15 cellular contexts compared by ENCODE assay signal in the genomic region with DNA sequence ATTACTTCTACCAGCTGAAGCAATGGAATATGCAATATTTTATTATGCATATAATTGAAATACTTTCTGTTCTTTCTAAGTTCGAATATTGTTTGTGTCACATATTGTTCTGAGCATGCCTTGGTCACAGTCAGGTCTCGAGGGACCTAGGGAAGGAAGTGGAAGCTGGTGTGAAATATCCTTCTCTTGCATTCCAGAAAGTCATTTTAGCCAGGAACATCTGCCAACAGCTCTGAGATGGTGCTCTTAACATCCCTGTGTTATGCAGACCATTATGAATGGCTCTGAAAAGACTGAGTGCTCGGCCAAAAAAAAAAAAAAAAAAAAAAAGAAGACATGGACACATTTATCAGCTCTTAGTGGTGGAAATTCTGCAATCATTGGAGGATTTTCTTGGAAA.
DNase-seq lines count a peak whose midpoint lies in the region; ATAC-seq and TF ChIP-seq lines count a peak whose summit lies in the region.
"Had no signal": no experiment of that assay in that cellular context is flagged by ENCODE, and none has a peak within 500 bp of the region (broad histone marks: within the 10 kb centered on the region; RNA-seq: fewer than 3 reads in every experiment).

No MANE protein-coding gene starts in this region.

- TF ChIP-seq CTCF in cardiac fibroblast (IDR thresholded peaks at IDR 0.05; ENCODE audit: low read depth, low read length), result no peak
- TF ChIP-seq CTCF in heart left ventricle (IDR thresholded peaks at IDR 0.05), result no peak

- H3K27ac ChIP-seq in heart left ventricle, result peak overlapping the region in 9 of 12 donors; percentile 47 to 83 (median 70)
- H3K27ac ChIP-seq: A549, SJSA1 had no signal

- H3K36me3 ChIP-seq in heart left ventricle, result no peaks in the 10 kb centered on the region
- H3K36me3 ChIP-seq: SJSA1 had no signal

- no peaks in the 10 kb centered on the region for H3K9me3 ChIP-seq in heart left ventricle
- H3K9me3 ChIP-seq: A549, SJSA1 had no signal

- 19 to 43% (median 35%) methylated on average over 3 of the region's 3 CpGs for WGBS in heart left ventricle, 4 donors

- TF ChIP-seq POLR2A in heart left ventricle (IDR thresholded peaks at IDR 0.05), result no peak

- ATAC-seq in heart left ventricle (peak; percentile 46 to 73 (median 68)), sciatic nerve (peak; percentile 73), HG03039 (IDR thresholded peaks at IDR 0.05; ENCODE audit: unreplicated experiment) (no peak)
- ATAC-seq: A549 had no signal

- H3K4me1 ChIP-seq in heart left ventricle, result peaks cover 0 to 23% (median 10%) of the 10 kb centered on the region in 12 donors
- H3K4me1 ChIP-seq: A549, SJSA1 had no signal

- DNase-seq in AG20443 (ENCODE audit: low spot score) (peak; percentile 12), cardiac fibroblast (ENCODE audit: low read depth in 2 of 2) (peak; percentile 19 to 27), heart left ventricle (peak in 2 of 5 donors; percentile 28 to 39), sciatic nerve (ENCODE audit: low spot score) (no peak), OCI-M2 (lab: John Stamatoyannopoulos, UW; ENCODE audit: unreplicated experiment) (no peak)
- no peak for DNase-seq in activated T-cell treated with anti-CD3 and anti-CD28 coated beads, Interleukin-2, amount 50 U/mL, for 1 hour
- DNase-seq: HFFc6, KBM-7, NCI-H2081, NCI-H2227 treated with DMSO at 0.1 percent for 48 hours, NCI-H526 treated with DMSO at 0.1 percent for 48 hours, RPMI8226 had no signal

- H3K27me3 ChIP-seq in heart left ventricle, result no peaks in the 10 kb centered on the region
- H3K27me3 ChIP-seq: SJSA1 had no signal

- intact Hi-C loops in heart left ventricle (cut with DNase I), result loop anchor here in 2 of 10 donors (1.0 to 10.0 kb wide), 2 partner anchors 108 to 132 kb away; no protein-coding TSS in a partner anchor
- intact Hi-C loops in sciatic nerve (cut with DNase I), result no loop called here

- H3K4me3 ChIP-seq in cardiac fibroblast (replicated peaks in 1 of 2; ENCODE audit: low read depth in 2 of 2, low read length in 2 of 2), result no peak overlapping the region
- no peak overlapping the region for H3K4me3 ChIP-seq in heart left ventricle
- H3K4me3 ChIP-seq: A549, SJSA1 had no signal

Comparison
In these comparisons a context has a peak if more than half of its experiments do, and no peak if none do; other contexts are left out.
1. DNase-seq: peak in AG20443 (single experiment) and cardiac fibroblast (2 of 2); none in sciatic nerve (single experiment), OCI-M2 (single experiment) and activated T-cell treated with anti-CD3 and anti-CD28 coated beads, Interleukin-2, amount 50 U/mL, for 1 hour (single experiment).